ENCODE assay signal across 25 cellular contexts in the genomic region with DNA sequence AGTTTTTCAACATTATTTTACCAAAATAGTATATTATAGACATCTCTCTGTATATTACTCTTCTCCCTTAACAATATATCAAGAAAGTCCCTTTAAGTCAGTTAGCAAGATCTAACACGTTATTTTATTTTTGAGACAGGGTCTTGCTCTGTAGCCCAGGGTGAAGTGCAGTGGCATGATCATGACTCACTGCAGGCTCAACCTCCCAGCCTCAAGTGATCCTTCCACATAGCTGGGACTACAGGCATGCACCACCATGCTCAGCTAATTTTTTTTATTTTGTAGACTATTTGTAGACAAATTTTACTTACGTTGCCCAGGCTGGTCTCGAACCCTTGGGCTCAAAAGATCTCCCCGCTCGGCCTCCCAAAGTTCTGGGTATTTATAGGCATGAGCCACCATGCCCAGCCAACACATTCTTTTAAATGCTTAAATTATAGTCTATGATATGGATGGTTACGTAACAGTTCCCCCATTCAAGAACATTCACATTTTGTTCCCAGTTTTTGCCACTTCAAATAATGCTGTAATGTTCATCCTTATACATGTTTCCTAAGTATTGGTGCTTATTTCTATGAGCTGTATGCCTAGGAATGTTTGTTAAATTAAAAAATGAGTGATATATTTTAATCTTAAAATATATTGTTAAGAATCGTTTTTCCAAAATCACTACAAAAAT.
"Had no signal": no experiment of that assay in that cellular context is flagged by ENCODE, and none has a peak within 500 bp of the region (broad histone marks: within the 10 kb centered on the region; RNA-seq: fewer than 3 reads in every experiment).

No MANE protein-coding gene starts in this region.

- H3K27ac Mint-ChIP-seq: activated CD4-positive, alpha-beta memory T cell treated with anti-CD3 and anti-CD28 coated beads for 36 hours; activated naive CD4-positive, alpha-beta T cell treated with anti-CD3 and anti-CD28 coated beads, Interleukin-2, amount 10 ng/mL, durations not matched to agents 7 days and 5 days; dendritic cell treated with granulocyte-macrophage colony-stimulating factor and Interleukin-4, amounts not matched to agents 40 ng/mL and 50 ng/mL, for 4 days; stimulated activated memory B cell treated with anti-CD40 and anti-IgM and Interleukin-4, amounts not matched to agents 10 μg/mL and 1 μg/mL and 100 μg/mL, for 72 hours; T-helper 1 cell treated with Interleukin-12 subunit alpha and Interleukin-12 subunit beta and Interleukin-4 antibody, amounts not matched to agents 30 μg/mL and 1 μg/mL, for 36 hours had no signal

- H3K27me3 Mint-ChIP-seq: activated CD4-positive, alpha-beta memory T cell treated with anti-CD3 and anti-CD28 coated beads for 36 hours; activated naive CD4-positive, alpha-beta T cell treated with anti-CD3 and anti-CD28 coated beads, Interleukin-2, amount 10 ng/mL, durations not matched to agents 7 days and 5 days; dendritic cell treated with granulocyte-macrophage colony-stimulating factor and Interleukin-4, amounts not matched to agents 40 ng/mL and 50 ng/mL, for 4 days; naive thymus-derived CD4-positive, alpha-beta T cell; stimulated activated memory B cell treated with anti-CD40 and anti-IgM and Interleukin-4, amounts not matched to agents 10 μg/mL and 1 μg/mL and 100 μg/mL, for 72 hours had no signal

- H3K9me3 Mint-ChIP-seq: activated CD4-positive, alpha-beta memory T cell treated with anti-CD3 and anti-CD28 coated beads for 36 hours; activated naive CD4-positive, alpha-beta T cell treated with anti-CD3 and anti-CD28 coated beads, Interleukin-2, amount 10 ng/mL, durations not matched to agents 7 days and 5 days; dendritic cell treated with granulocyte-macrophage colony-stimulating factor and Interleukin-4, amounts not matched to agents 40 ng/mL and 50 ng/mL, for 4 days; naive thymus-derived CD4-positive, alpha-beta T cell; neural crest cell; stimulated activated memory B cell treated with anti-CD40 and anti-IgM and Interleukin-4, amounts not matched to agents 10 μg/mL and 1 μg/mL and 100 μg/mL, for 72 hours; T-helper 1 cell treated with Interleukin-12 subunit alpha and Interleukin-12 subunit beta and Interleukin-4 antibody, amounts not matched to agents 30 μg/mL and 1 μg/mL, for 36 hours had no signal

- H3K4me3 ChIP-seq: body of pancreas, gastrocnemius medialis, left lung, lung, right lobe of liver, smooth muscle cell, stomach, uterus had no signal

- H3K27ac ChIP-seq: body of pancreas, gastrocnemius medialis, left lung, right lobe of liver, stomach, uterus had no signal

- FAIRE-seq: endometrium had no signal

- H3K4me3 Mint-ChIP-seq: activated CD4-positive, alpha-beta memory T cell treated with anti-CD3 and anti-CD28 coated beads for 36 hours; activated naive CD4-positive, alpha-beta T cell treated with anti-CD3 and anti-CD28 coated beads, Interleukin-2, amount 10 ng/mL, durations not matched to agents 7 days and 5 days; dendritic cell treated with granulocyte-macrophage colony-stimulating factor and Interleukin-4, amounts not matched to agents 40 ng/mL and 50 ng/mL, for 4 days; naive thymus-derived CD4-positive, alpha-beta T cell; neural crest cell; stimulated activated memory B cell treated with anti-CD40 and anti-IgM and Interleukin-4, amounts not matched to agents 10 μg/mL and 1 μg/mL and 100 μg/mL, for 72 hours; T-helper 1 cell treated with Interleukin-12 subunit alpha and Interleukin-12 subunit beta and Interleukin-4 antibody, amounts not matched to agents 30 μg/mL and 1 μg/mL, for 36 hours had no signal

- H3K4me1 Mint-ChIP-seq: activated naive CD4-positive, alpha-beta T cell treated with anti-CD3 and anti-CD28 coated beads, Interleukin-2, amount 10 ng/mL, durations not matched to agents 7 days and 5 days; naive thymus-derived CD4-positive, alpha-beta T cell; neural crest cell; stimulated activated memory B cell treated with anti-CD40 and anti-IgM and Interleukin-4, amounts not matched to agents 10 μg/mL and 1 μg/mL and 100 μg/mL, for 72 hours had no signal

- DNase-seq: activated CD4-positive, alpha-beta memory T cell treated with anti-CD3 and anti-CD28 coated beads for 36 hours; activated CD4-positive, alpha-beta T cell treated with anti-CD3 and anti-CD28 coated beads for 48 hours; activated naive CD4-positive, alpha-beta T cell treated with anti-CD3 and anti-CD28 coated beads, Interleukin-2, amount 10 ng/mL, durations not matched to agents 7 days and 5 days; activated T-cell treated with anti-CD3 and anti-CD28 coated beads, Interleukin-2, amount 50 U/mL, for 48 hours; body of pancreas; effector CD4-positive, alpha-beta T cell; erythroblast; gastrocnemius medialis; head of caudate nucleus; kidney; left lung; naive thymus-derived CD4-positive, alpha-beta T cell; occipital lobe; right lobe of liver; stimulated activated CD4-positive, alpha-beta T cell treated with anti-CD3 and anti-CD28 coated beads, Interleukin-15, amount 100 ng/mL, for 24 hours; stomach; trophoblast cell; uterus had no signal

- H3K4me1 ChIP-seq: body of pancreas, gastrocnemius medialis, left lung, stomach, uterus had no signal

- H3K9me3 ChIP-seq: body of pancreas, gastrocnemius medialis, left lung, right lobe of liver, stomach, uterus had no signal

- H3K27me3 ChIP-seq: body of pancreas, gastrocnemius medialis, left lung, right lobe of liver, stomach, uterus had no signal

- ATAC-seq: body of pancreas; gastrocnemius medialis; left lung; naive thymus-derived CD4-positive, alpha-beta T cell; right lobe of liver; stimulated activated memory B cell treated with anti-CD40 and anti-IgM and Interleukin-4, amounts not matched to agents 10 μg/mL and 1 μg/mL and 100 μg/mL, for 72 hours had no signal

- H3K36me3 ChIP-seq: uterus had no signal
